Comparison of ENCODE assay signal across 19 cellular contexts in genomic region chr7:132076301-132077049, GRCh38.
"Had no signal": no experiment of that assay in that cellular context is flagged by ENCODE, and none has a peak within 500 bp of the region (broad histone marks: within the 10 kb centered on the region; RNA-seq: fewer than 3 reads in every experiment).

No MANE protein-coding gene starts in this region.

- H3K4me3 Mint-ChIP-seq: activated CD4-positive, alpha-beta memory T cell treated with anti-CD3 and anti-CD28 coated beads, Interleukin-2, amount 10 ng/mL, durations not matched to agents 7 days and 5 days; activated CD4-positive, alpha-beta T cell treated with anti-CD3 and anti-CD28 coated beads for 36 hours; activated naive CD4-positive, alpha-beta T cell treated with anti-CD3 and anti-CD28 coated beads, Interleukin-2, amount 50 U/mL, for 24 hours; central memory CD8-positive, alpha-beta T cell; dendritic cell treated with granulocyte-macrophage colony-stimulating factor and Interleukin-4, amounts not matched to agents 40 ng/mL and 50 ng/mL, for 4 days; natural killer cell treated with Interleukin-12 subunit alpha and Interleukin-12 subunit beta and Interleukin-15 and Interleukin-18, amount 100 ng/mL, for 72 hours; stimulated activated naive CD8-positive, alpha-beta T cell treated with anti-CD3 and anti-CD28 coated beads, Interleukin-15, Interleukin-2, amounts not matched to agents 100 ng/mL and 50 ng/mL, for 24 hours; T-helper 1 cell treated with Interleukin-12 subunit alpha and Interleukin-12 subunit beta and Interleukin-4 antibody, amounts not matched to agents 30 μg/mL and 1 μg/mL, for 36 hours had no signal

- H3K27ac Mint-ChIP-seq: activated CD4-positive, alpha-beta memory T cell treated with anti-CD3 and anti-CD28 coated beads, Interleukin-2, amount 10 ng/mL, durations not matched to agents 7 days and 5 days; activated CD4-positive, alpha-beta T cell treated with anti-CD3 and anti-CD28 coated beads for 36 hours; activated naive CD4-positive, alpha-beta T cell treated with anti-CD3 and anti-CD28 coated beads, Interleukin-2, amount 50 U/mL, for 24 hours; dendritic cell treated with granulocyte-macrophage colony-stimulating factor and Interleukin-4, amounts not matched to agents 40 ng/mL and 50 ng/mL, for 4 days; natural killer cell treated with Interleukin-12 subunit alpha and Interleukin-12 subunit beta and Interleukin-15 and Interleukin-18, amount 100 ng/mL, for 72 hours; stimulated activated naive CD8-positive, alpha-beta T cell treated with anti-CD3 and anti-CD28 coated beads, Interleukin-15, Interleukin-2, amounts not matched to agents 100 ng/mL and 50 ng/mL, for 24 hours; T-helper 1 cell treated with Interleukin-12 subunit alpha and Interleukin-12 subunit beta and Interleukin-4 antibody, amounts not matched to agents 30 μg/mL and 1 μg/mL, for 36 hours had no signal

- H3K36me3 Mint-ChIP-seq: activated naive CD4-positive, alpha-beta T cell treated with anti-CD3 and anti-CD28 coated beads, Interleukin-2, amount 50 U/mL, for 24 hours; natural killer cell treated with Interleukin-12 subunit alpha and Interleukin-12 subunit beta and Interleukin-15 and Interleukin-18, amount 100 ng/mL, for 72 hours had no signal

- DNase-seq: activated CD4-positive, alpha-beta memory T cell treated with anti-CD3 and anti-CD28 coated beads, Interleukin-2, amount 10 ng/mL, durations not matched to agents 7 days and 5 days; activated CD4-positive, alpha-beta T cell treated with anti-CD3 and anti-CD28 coated beads for 36 hours; activated effector memory CD4-positive, alpha-beta T cell treated with anti-CD3 and anti-CD28 coated beads, Interleukin-2, amount 50 U/mL, for 16 hours; activated T-cell treated with anti-CD3 and anti-CD28 coated beads, Interleukin-2, amount 50 U/mL, for 48 hours; effector memory CD4-positive, alpha-beta T cell; foreskin fibroblast; kidney glomerular epithelial cell; mesendoderm; trophoblast cell had no signal

- H3K4me1 Mint-ChIP-seq: activated CD4-positive, alpha-beta memory T cell treated with anti-CD3 and anti-CD28 coated beads, Interleukin-2, amount 10 ng/mL, durations not matched to agents 7 days and 5 days; activated CD4-positive, alpha-beta T cell treated with anti-CD3 and anti-CD28 coated beads for 36 hours; activated naive CD4-positive, alpha-beta T cell treated with anti-CD3 and anti-CD28 coated beads, Interleukin-2, amount 50 U/mL, for 24 hours; central memory CD8-positive, alpha-beta T cell had no signal

- H3K27ac ChIP-seq: adrenal gland, prostate gland, suprapubic skin had no signal

- H3K9me3 Mint-ChIP-seq: activated naive CD4-positive, alpha-beta T cell treated with anti-CD3 and anti-CD28 coated beads, Interleukin-2, amount 50 U/mL, for 24 hours; central memory CD8-positive, alpha-beta T cell; dendritic cell treated with granulocyte-macrophage colony-stimulating factor and Interleukin-4, amounts not matched to agents 40 ng/mL and 50 ng/mL, for 4 days; natural killer cell treated with Interleukin-12 subunit alpha and Interleukin-12 subunit beta and Interleukin-15 and Interleukin-18, amount 100 ng/mL, for 72 hours; stimulated activated naive CD8-positive, alpha-beta T cell treated with anti-CD3 and anti-CD28 coated beads, Interleukin-15, Interleukin-2, amounts not matched to agents 100 ng/mL and 50 ng/mL, for 24 hours; T-helper 1 cell treated with Interleukin-12 subunit alpha and Interleukin-12 subunit beta and Interleukin-4 antibody, amounts not matched to agents 30 μg/mL and 1 μg/mL, for 36 hours had no signal

- ATAC-seq: activated CD4-positive, alpha-beta T cell treated with anti-CD3 and anti-CD28 coated beads for 36 hours; natural killer cell treated with Interleukin-12 subunit alpha and Interleukin-12 subunit beta and Interleukin-15 and Interleukin-18, amount 100 ng/mL, for 72 hours; sciatic nerve had no signal

- H3K27me3 Mint-ChIP-seq: activated CD4-positive, alpha-beta memory T cell treated with anti-CD3 and anti-CD28 coated beads, Interleukin-2, amount 10 ng/mL, durations not matched to agents 7 days and 5 days had no signal
